In genomic region chr9:4344946-4345345, GRCh38 we compare ENCODE assay signal across 10 cellular contexts. TPM values are rescaled to one million over a fixed set of nuclear protein-coding genes. Genes with fewer than 3 reads are reported as not detected.
DNase-seq lines count a peak whose midpoint lies in the region; ATAC-seq and TF ChIP-seq lines count a peak whose summit lies in the region.
"Had no signal": no experiment of that assay in that cellular context is flagged by ENCODE, and none has a peak within 500 bp of the region (broad histone marks: within the 10 kb centered on the region; RNA-seq: fewer than 3 reads in every experiment).

No MANE protein-coding gene starts in this region.

- H3K4me1 Mint-ChIP-seq in CD4-positive, alpha-beta T cell (ENCODE audit: low read depth) = no peaks in the 10 kb centered on the region
- H3K4me1 Mint-ChIP-seq in T-cell = peaks cover 6 to 10% (median 8%) of the 10 kb centered on the region in 3 donors
- peaks cover 17% of the 10 kb centered on the region for H3K4me1 Mint-ChIP-seq in activated naive CD4-positive, alpha-beta T cell treated with anti-CD3 and anti-CD28 coated beads for 36 hours (ENCODE audit: low read depth)
- peaks cover 30% of the 10 kb centered on the region for H3K4me1 Mint-ChIP-seq in neural crest cell
- H3K4me1 Mint-ChIP-seq in nephron progenitor cell = peaks cover 22% of the 10 kb centered on the region

- peak; percentile 64 for ATAC-seq in CD4-positive, alpha-beta T cell (ENCODE audit: poor library complexity)
- ATAC-seq in T-cell (replicated peaks in 1 of 4) (peak; percentile 48 to 88 (median 64)), heart right ventricle (no peak)
- ATAC-seq: body of pancreas had no signal

- no peaks in the 10 kb centered on the region for H3K9me3 ChIP-seq in CD4-positive, alpha-beta T cell (ENCODE audit: control insufficient read depth, low read length)
- H3K9me3 ChIP-seq in heart right ventricle = no peaks in the 10 kb centered on the region
- H3K9me3 ChIP-seq: body of pancreas, tibial artery had no signal

- no peak for TF ChIP-seq CTCF in CD4-positive, alpha-beta T cell (IDR thresholded peaks at IDR 0.05)
- TF ChIP-seq CTCF in neural crest cell (conservative IDR thresholded peaks at IDR 0.05) (no peak), nephron progenitor cell (IDR thresholded peaks at IDR 0.05) (no peak), heart right ventricle (IDR thresholded peaks at IDR 0.05) (no peak)

- H3K4me1 ChIP-seq in heart right ventricle = no peaks in the 10 kb centered on the region
- H3K4me1 ChIP-seq: body of pancreas, tibial artery had no signal

- 79 to 85% methylated on average over 5 of the region's 5 CpGs for WGBS in heart right ventricle, 2 donors

- no peak overlapping the region for H3K4me3 ChIP-seq in heart right ventricle
- H3K4me3 ChIP-seq: body of pancreas, tibial artery had no signal

- peak in 2 of 10 experiments; percentile 6 to 18 for DNase-seq in CD4-positive, alpha-beta T cell
- peak in 4 of 34 experiments; percentile 0 to 5 (median 4) for DNase-seq in T-cell
- peak; percentile 82 for DNase-seq in activated naive CD4-positive, alpha-beta T cell treated with anti-CD3 and anti-CD28 coated beads for 36 hours
- no peak for DNase-seq in neural crest cell (ENCODE audit: low read depth, low spot score)
- DNase-seq in nucleus accumbens (lab: John Stamatoyannopoulos, UW) = no peak
- DNase-seq in HuH-7 (ENCODE audit: low spot score) = no peak
- DNase-seq in nephron progenitor cell = no peak
- DNase-seq in heart right ventricle = no peak
- DNase-seq: tibial artery had no signal

- H3K27ac Mint-ChIP-seq in CD4-positive, alpha-beta T cell = no peak overlapping the region
- H3K27ac Mint-ChIP-seq in T-cell (peak overlapping the region in 1 of 2 donors; percentile 44), neural crest cell (ENCODE audit: unreplicated experiment) (peak overlapping the region; percentile 4), nephron progenitor cell (no peak overlapping the region)
- peak overlapping the region; percentile 43 for H3K27ac Mint-ChIP-seq in activated naive CD4-positive, alpha-beta T cell treated with anti-CD3 and anti-CD28 coated beads for 36 hours

- no peak overlapping the region for H3K27ac ChIP-seq in CD4-positive, alpha-beta T cell (ENCODE audit: low read depth, low read length)
- H3K27ac ChIP-seq in heart right ventricle = no peak overlapping the region
- H3K27ac ChIP-seq: body of pancreas, tibial artery had no signal

- no peaks in the 10 kb centered on the region for H3K27me3 ChIP-seq in CD4-positive, alpha-beta T cell (ENCODE audit: control insufficient read depth, insufficient read depth, low read length)
- H3K27me3 ChIP-seq in heart right ventricle = no peaks in the 10 kb centered on the region
- H3K27me3 ChIP-seq: body of pancreas, tibial artery had no signal

- no peaks in the 10 kb centered on the region for H3K36me3 ChIP-seq in heart right ventricle
- H3K36me3 ChIP-seq: tibial artery had no signal

- POLR2A ChIA-PET in CD4-positive, alpha-beta T cell (lab: Charles Lee) = no interaction called here
- POLR2A ChIA-PET in T-cell (lab: Charles Lee) = no interaction called here

- CTCF ChIA-PET in CD4-positive, alpha-beta T cell (lab: Charles Lee) = no interaction called here
- CTCF ChIA-PET in T-cell (lab: Charles Lee) = no interaction called here
- CTCF ChIA-PET in activated naive CD4-positive, alpha-beta T cell treated with anti-CD3 and anti-CD28 coated beads for 36 hours (lab: Charles Lee) = interaction anchor here (1.5 kb wide), 1 partner anchor 22 kb away, joined by 6 read pairs; no protein-coding TSS in a partner anchor

- no peaks in the 10 kb centered on the region for H3K27me3 Mint-ChIP-seq in CD4-positive, alpha-beta T cell
- H3K27me3 Mint-ChIP-seq in T-cell = peaks cover 0 to 1% of the 10 kb centered on the region in 2 donors
- no peaks in the 10 kb centered on the region for H3K27me3 Mint-ChIP-seq in activated naive CD4-positive, alpha-beta T cell treated with anti-CD3 and anti-CD28 coated beads for 36 hours (ENCODE audit: low read depth)
- H3K27me3 Mint-ChIP-seq in neural crest cell (ENCODE audit: low read depth) = no peaks in the 10 kb centered on the region
- H3K27me3 Mint-ChIP-seq in nephron progenitor cell (ENCODE audit: low read depth, poor library complexity) = peaks cover 4% of the 10 kb centered on the region

- no peaks in the 10 kb centered on the region for H3K36me3 Mint-ChIP-seq in CD4-positive, alpha-beta T cell (ENCODE audit: low read depth)
- H3K36me3 Mint-ChIP-seq in T-cell (no peaks in the 10 kb centered on the region), neural crest cell (ENCODE audit: low read depth) (no peaks in the 10 kb centered on the region), nephron progenitor cell (ENCODE audit: low read depth) (no peaks in the 10 kb centered on the region)
- H3K36me3 Mint-ChIP-seq in activated naive CD4-positive, alpha-beta T cell treated with anti-CD3 and anti-CD28 coated beads for 36 hours (ENCODE audit: low read depth) = no peaks in the 10 kb centered on the region

- intact Hi-C loops in CD4-positive, alpha-beta T cell (cut with DNase I, micrococcal nuclease) = loop anchor here in 1 of 2 experiments (10.0 kb wide), 1 partner anchor 880 kb away; no protein-coding TSS in a partner anchor
- intact Hi-C loops in activated naive CD4-positive, alpha-beta T cell treated with anti-CD3 and anti-CD28 coated beads for 36 hours (cut with micrococcal nuclease) = loop anchor here (1.0 to 10.0 kb wide), 6 partner anchors 20 to 838 kb away; no protein-coding TSS in a partner anchor
- intact Hi-C loops in heart right ventricle (cut with DNase I) = loop anchor here in 2 of 10 donors (10.0 kb wide), 1 partner anchor 610 kb away; no protein-coding TSS in a partner anchor

- no peaks in the 10 kb centered on the region for H3K9me3 Mint-ChIP-seq in CD4-positive, alpha-beta T cell
- no peaks in the 10 kb centered on the region for H3K9me3 Mint-ChIP-seq in T-cell
- no peaks in the 10 kb centered on the region for H3K9me3 Mint-ChIP-seq in activated naive CD4-positive, alpha-beta T cell treated with anti-CD3 and anti-CD28 coated beads for 36 hours
- peaks cover 9% of the 10 kb centered on the region for H3K9me3 Mint-ChIP-seq in neural crest cell
- H3K9me3 Mint-ChIP-seq in nephron progenitor cell = peaks cover 3% of the 10 kb centered on the region

- no peak overlapping the region for H3K4me3 Mint-ChIP-seq in CD4-positive, alpha-beta T cell
- H3K4me3 Mint-ChIP-seq in T-cell (no peak overlapping the region), neural crest cell (no peak overlapping the region), nephron progenitor cell (no peak overlapping the region)
- H3K4me3 Mint-ChIP-seq in activated naive CD4-positive, alpha-beta T cell treated with anti-CD3 and anti-CD28 coated beads for 36 hours = peak overlapping the region; percentile 28

RNA-seq across cellular contexts. Expression of gene GLIS3, which starts 45.1 kb away (rescaled TPM):
- total RNA-seq in CD4-positive, alpha-beta T cell = 1 to 10 TPM; 3.1 to 3.2 TPM
- 1 to 10 TPM; 1.7 to 4.9 (median 3.5) TPM for total RNA-seq in T-cell
- total RNA-seq in activated naive CD4-positive, alpha-beta T cell treated with anti-CD3 and anti-CD28 coated beads for 36 hours = 1 to 10 TPM; 1.4 to 1.7 TPM
- 5.9 and 6.8 TPM in 2 replicates for total RNA-seq in neural crest cell
- 1 to 10 TPM; 2.3 to 7.5 (median 3.9) TPM for total RNA-seq in heart right ventricle
- 1 to 10 TPM in 1 of 2 donors, under 1 TPM in 1; 0.90 to 1.8 TPM for polyA plus RNA-seq in heart right ventricle

Comparison
In these comparisons a context has a peak if more than half of its experiments do, and no peak if none do; other contexts are left out.
1. ATAC-seq: peak in CD4-positive, alpha-beta T cell (single experiment) and T-cell (4 of 4); none in heart right ventricle (0 of 8).
2. H3K27ac Mint-ChIP-seq: peak in activated naive CD4-positive, alpha-beta T cell treated with anti-CD3 and anti-CD28 coated beads for 36 hours (single experiment) and neural crest cell (single experiment); none in CD4-positive, alpha-beta T cell (single experiment) and nephron progenitor cell (single experiment).